ENCODE assay signal across 13 cellular contexts in genomic region chr7:40700653-40701475, GRCh38.
DNase-seq lines count a peak whose midpoint lies in the region; FAIRE-seq and TF ChIP-seq lines count a peak whose summit lies in the region.
"Had no signal": no experiment of that assay in that cellular context is flagged by ENCODE, and none has a peak within 500 bp of the region (broad histone marks: within the 10 kb centered on the region; RNA-seq: fewer than 3 reads in every experiment).

No MANE protein-coding gene starts in this region.

- intact Hi-C loops in PC-9 (cut with micrococcal nuclease; ENCODE audit: unreplicated experiment) (no loop called here), esophagus muscularis mucosa (cut with DNase I) (no loop called here)

- no peak for FAIRE-seq in GM19239 (lab: Jason Lieb, UNC)

- no peak overlapping the region for H3K4me3 ChIP-seq in hepatocyte
- H3K4me3 ChIP-seq in PC-9 = no peak overlapping the region
- no peak overlapping the region for H3K4me3 ChIP-seq in esophagus muscularis mucosa
- H3K4me3 ChIP-seq: stomach had no signal

- H3K4me3 Mint-ChIP-seq in H9 (no peak overlapping the region), endothelial cell (ENCODE audit: unreplicated experiment) (no peak overlapping the region)
- H3K4me3 Mint-ChIP-seq: memory B cell had no signal

- H3K4me1 ChIP-seq in H9 (ENCODE audit: insufficient read depth, low read length) (peaks cover 2% of the 10 kb centered on the region; the same call in 1 of the 2 replicates), hepatocyte (ENCODE audit: insufficient read depth) (no peaks in the 10 kb centered on the region), PC-9 (replicated peaks; ENCODE audit: insufficient read depth) (peaks cover 8% of the 10 kb centered on the region; the same call in 1 of the 2 replicates), esophagus muscularis mucosa (peaks cover 0 to 5% (median 0%) of the 10 kb centered on the region in 4 donors)
- H3K4me1 ChIP-seq: stomach had no signal

- H3F3A ChIP-seq in PC-9 (ENCODE audit: insufficient read depth, low read depth) = no peaks in the 10 kb centered on the region

- TF ChIP-seq POLR2A in esophagus muscularis mucosa (IDR thresholded peaks at IDR 0.05; ENCODE audit: low read depth) = no peak

- BruUV-seq in PC-9 (replicated peaks; lab: Mats Ljungman, UMichigan) = no TSS peak

- TF ChIP-seq CTCF in H9 (conservative IDR thresholded peaks at IDR 0.05) (peak; percentile 48), hepatocyte (IDR thresholded peaks at IDR 0.05; ENCODE audit: poor library complexity) (peak; percentile 17), endothelial cell (IDR thresholded peaks at IDR 0.05; ENCODE audit: unreplicated experiment) (no peak), PC-9 (conservative IDR thresholded peaks at IDR 0.05) (no peak), esophagus muscularis mucosa (IDR thresholded peaks at IDR 0.05) (no peak)

- no peak overlapping the region for H3K56ac ChIP-seq in H9 (ENCODE audit: insufficient read length, low read depth, low read length)

- H3K9me2 ChIP-seq in hepatocyte (replicated peaks; ENCODE audit: insufficient read depth) (no peaks in the 10 kb centered on the region), PC-9 (ENCODE audit: insufficient read depth) (no peaks in the 10 kb centered on the region)

- H2AFZ ChIP-seq in H9 (ENCODE audit: low read length) (peak overlapping the region; percentile 63), hepatocyte (no peak overlapping the region), PC-9 (no peak overlapping the region)

- H2BK20ac ChIP-seq in H9 (ENCODE audit: low read depth, low read length, poor library complexity, severe bottlenecking) = no peak overlapping the region

- no peak overlapping the region for H3K14ac ChIP-seq in H9 (ENCODE audit: insufficient read depth, low read length)

- no peaks in the 10 kb centered on the region for H3K36me3 Mint-ChIP-seq in H9 (ENCODE audit: insufficient read depth in 1 of 3, low read depth in 3 of 3)
- no peaks in the 10 kb centered on the region for H3K36me3 Mint-ChIP-seq in endothelial cell (ENCODE audit: low read depth, unreplicated experiment)
- H3K36me3 Mint-ChIP-seq: memory B cell had no signal

- no peak overlapping the region for H3K23ac ChIP-seq in H9 (ENCODE audit: insufficient read length, low read depth, low read length)

- no CpG with 5 or more reads among the region's 9 CpGs for WGBS in H9 (ENCODE audit: extremely low coverage, insufficient read length, low lambda C conversion rate)
- WGBS in hepatocyte (ENCODE audit: low lambda C conversion rate, missing lambda C conversion rate) = 66% methylated on average over 9 of the region's 9 CpGs
- 74% methylated on average over 9 of the region's 9 CpGs for WGBS in esophagus muscularis mucosa

- no peak overlapping the region for H3K18ac ChIP-seq in H9 (ENCODE audit: insufficient read length, low read depth, low read length)

- H3K79me2 ChIP-seq in H9 (ENCODE audit: insufficient read depth, low read length) = no peaks in the 10 kb centered on the region
- no peaks in the 10 kb centered on the region for H3K79me2 ChIP-seq in hepatocyte
- no peaks in the 10 kb centered on the region for H3K79me2 ChIP-seq in PC-9 (ENCODE audit: low read depth)

- no peaks in the 10 kb centered on the region for H3K36me3 ChIP-seq in hepatocyte (replicated peaks; ENCODE audit: insufficient read depth, low read depth)
- no peaks in the 10 kb centered on the region for H3K36me3 ChIP-seq in PC-9 (ENCODE audit: low read depth)
- H3K36me3 ChIP-seq in esophagus muscularis mucosa = no peaks in the 10 kb centered on the region
- H3K36me3 ChIP-seq: stomach had no signal

- H3K4me1 Mint-ChIP-seq in H9 (peaks cover 12% of the 10 kb centered on the region in 2 experiments), endothelial cell (ENCODE audit: unreplicated experiment) (peaks cover 11% of the 10 kb centered on the region)
- H3K4me1 Mint-ChIP-seq: memory B cell had no signal

- H2BK15ac ChIP-seq in H9 (ENCODE audit: low read depth, low read length) = no peak overlapping the region

- H4K20me1 ChIP-seq in H9 (ENCODE audit: control insufficient read depth, insufficient read depth, insufficient read length) (no peaks in the 10 kb centered on the region), hepatocyte (ENCODE audit: insufficient read depth, poor library complexity, severe bottlenecking) (no peaks in the 10 kb centered on the region), PC-9 (ENCODE audit: insufficient read depth) (no peaks in the 10 kb centered on the region)

- POLR2A ChIA-PET in PC-9 (lab: Charles Lee; ENCODE audit: unreplicated experiment) = no interaction called here

- no peak overlapping the region for H4K5ac ChIP-seq in H9 (ENCODE audit: insufficient read length, low read depth, low read length)

- H3T11ph ChIP-seq in H9 (ENCODE audit: low read length) = no peak overlapping the region

- no peaks in the 10 kb centered on the region for H3K23me2 ChIP-seq in H9 (ENCODE audit: insufficient read length, low read depth, low read length, poor library complexity, severe bottlenecking)

- no peak overlapping the region for H2BK12ac ChIP-seq in H9 (ENCODE audit: insufficient read length, low read depth, low read length)

- H3K27ac Mint-ChIP-seq in H9 (peak overlapping the region; percentile 39 to 75 (median 73)), endothelial cell (ENCODE audit: unreplicated experiment) (no peak overlapping the region)
- H3K27ac Mint-ChIP-seq: memory B cell had no signal

- H3K27me3 ChIP-seq in H9 (ENCODE audit: insufficient read depth, low read length) (no peaks in the 10 kb centered on the region; the same call in 1 of the 2 replicates), hepatocyte (no peaks in the 10 kb centered on the region), PC-9 (ENCODE audit: insufficient read depth, low read depth) (no peaks in the 10 kb centered on the region), esophagus muscularis mucosa (no peaks in the 10 kb centered on the region)
- H3K27me3 ChIP-seq: stomach had no signal

- H3K79me1 ChIP-seq in H9 (ENCODE audit: insufficient read depth, low read depth, low read length, poor library complexity, severe bottlenecking) = no peaks in the 10 kb centered on the region

- no peak overlapping the region for H4K91ac ChIP-seq in H9 (ENCODE audit: insufficient read length, low read depth, low read length)

- no peak overlapping the region for H2AK5ac ChIP-seq in H9 (ENCODE audit: insufficient read length, low read length)

- no peak overlapping the region for H2BK5ac ChIP-seq in H9 (ENCODE audit: insufficient read length, low read length)

- H3K4ac ChIP-seq in H9 (ENCODE audit: low read depth, low read length) = no peak overlapping the region

- H3K9me3 Mint-ChIP-seq in H9 (no peaks in the 10 kb centered on the region), endothelial cell (ENCODE audit: unreplicated experiment) (no peaks in the 10 kb centered on the region)
- H3K9me3 Mint-ChIP-seq: memory B cell had no signal

- no peaks in the 10 kb centered on the region for H3K9me3 ChIP-seq in H9 (ENCODE audit: control insufficient read depth, low read depth, low read length)
- H3K9me3 ChIP-seq in hepatocyte (ENCODE audit: low read depth) = no peaks in the 10 kb centered on the region
- H3K9me3 ChIP-seq in PC-9 (ENCODE audit: insufficient read depth, low read depth) = no peaks in the 10 kb centered on the region
- H3K9me3 ChIP-seq in esophagus muscularis mucosa = no peaks in the 10 kb centered on the region
- H3K9me3 ChIP-seq: stomach had no signal

- DNase-seq in A172 (ENCODE audit: low spot score) (peak; percentile 62), H9 (peak; percentile 36), hepatocyte (ENCODE audit: low spot score) (peak; percentile 16), endothelial cell (ENCODE audit: low spot score) (no peak), PC-9 (no peak), GM19239 (ENCODE audit: insufficient read length, low spot score) (no peak), esophagus muscularis mucosa (ENCODE audit: extremely low spot score) (no peak)
- peak; percentile 3 to 9 for DNase-seq in activated CD4-positive, alpha-beta T cell treated with anti-CD3 and anti-CD28 coated beads, Interleukin-2, amount 50 U/mL, for 48 hours
- DNase-seq: activated gamma-delta T cell, NCI-H2171 treated with DMSO at 0.1 percent for 48 hours, stomach, SW 1271 had no signal

- H3K27ac ChIP-seq in H9 (ENCODE audit: insufficient read length, low read depth, low read length) (no peak overlapping the region), hepatocyte (peak overlapping the region; percentile 50), PC-9 (no peak overlapping the region), esophagus muscularis mucosa (replicated peaks in 1 of 4) (no peak overlapping the region)
- H3K27ac ChIP-seq: stomach had no signal

- no peak overlapping the region for H4K8ac ChIP-seq in H9 (replicated peaks; ENCODE audit: insufficient read length, low read depth, low read length)

- CTCF ChIA-PET in PC-9 (lab: Charles Lee) = no interaction called here

- no peak overlapping the region for H3K4me2 ChIP-seq in H9 (ENCODE audit: insufficient read depth, insufficient read length, low read length)
- H3K4me2 ChIP-seq in hepatocyte = no peak overlapping the region
- no peak overlapping the region for H3K4me2 ChIP-seq in PC-9

- H2BK120ac ChIP-seq in H9 (ENCODE audit: low read depth, low read length, poor library complexity, severe bottlenecking) = no peak overlapping the region

- TF ChIP-seq EP300 in esophagus muscularis mucosa (IDR thresholded peaks at IDR 0.05) = no peak

- H3K27me3 Mint-ChIP-seq in H9 (ENCODE audit: low read depth) (no peaks in the 10 kb centered on the region), endothelial cell (ENCODE audit: unreplicated experiment) (peaks cover 2% of the 10 kb centered on the region)
- H3K27me3 Mint-ChIP-seq: memory B cell had no signal

- H3K9ac ChIP-seq in H9 (ENCODE audit: extremely low read depth, insufficient read length, low read length) = no peak overlapping the region

Comparison
In these comparisons a context has a peak if more than half of its experiments do, and no peak if none do; other contexts are left out.
1. DNase-seq: peak in A172 (single experiment), H9 (single experiment), activated CD4-positive, alpha-beta T cell treated with anti-CD3 and anti-CD28 coated beads, Interleukin-2, amount 50 U/mL, for 48 hours (2 of 2) and hepatocyte (single experiment); none in endothelial cell (single experiment), PC-9 (0 of 2), GM19239 (single experiment) and esophagus muscularis mucosa (single experiment).
2. CTCF ChIP-seq: peak in H9 (single experiment) and hepatocyte (single experiment); none in endothelial cell (single experiment), PC-9 (single experiment) and esophagus muscularis mucosa (0 of 3).